ENCODE assay signal across 10 cellular contexts in genomic region chr5:68983959-68984358, GRCh38.
"Had no signal": no experiment of that assay in that cellular context is flagged by ENCODE, and none has a peak within 500 bp of the region (broad histone marks: within the 10 kb centered on the region; RNA-seq: fewer than 3 reads in every experiment).

No MANE protein-coding gene starts in this region.

- H3K9me3 Mint-ChIP-seq: H9, HFFc6 had no signal

- H3K4me3 Mint-ChIP-seq: H9, HFFc6 had no signal

- DNase-seq: GM23248, GOT3, H9, HCEC 1CT, HFFc6, IMR-90, KG1 had no signal

- FAIRE-seq: H54, HTR-8/SVneo, K562 had no signal

- H3K27ac ChIP-seq: GM23248 had no signal

- ATAC-seq: K562 had no signal

- H3K27ac Mint-ChIP-seq: H9, HFFc6 had no signal

- H3K4me3 ChIP-seq: GM23248, K562 had no signal
